Comparison of ENCODE assay signal across 1 cellular context in the genomic region with DNA sequence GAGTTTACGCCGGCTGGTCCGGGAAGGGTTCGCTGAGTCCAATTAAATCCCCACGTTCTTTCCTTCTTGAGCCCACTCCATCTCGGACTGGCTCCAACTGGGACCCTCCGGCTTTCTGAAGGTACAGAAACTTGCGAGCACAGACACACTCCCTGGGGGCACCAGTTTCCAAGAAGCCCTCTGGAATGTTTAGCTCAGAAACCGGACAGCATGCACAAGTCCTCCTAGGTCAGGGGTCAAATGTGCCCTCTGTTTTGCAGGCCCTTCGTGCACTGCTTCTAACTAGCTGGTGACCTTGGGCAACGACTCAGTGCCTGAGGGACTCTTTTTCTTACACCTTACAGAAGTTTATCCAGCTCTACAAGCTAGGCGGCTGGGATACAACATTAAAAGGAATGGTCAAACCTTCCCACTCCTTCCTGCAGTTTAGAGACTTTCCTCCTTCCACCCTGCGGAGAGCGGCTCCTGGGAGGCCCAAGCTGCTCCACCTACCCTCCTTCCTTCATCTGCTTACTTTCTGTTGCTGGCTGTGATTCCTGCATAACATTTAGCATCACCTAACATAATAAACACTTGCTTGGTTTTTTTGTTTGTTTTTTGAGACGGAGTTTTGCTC.
TF ChIP-seq lines count a peak whose summit lies in the region.

No MANE protein-coding gene starts in this region.

TF ChIP-seq in GM23338, 12 proteins besides CTCF, POLR2A, EP300 and RAD21:
- TF ChIP-seq, protein P1, sequence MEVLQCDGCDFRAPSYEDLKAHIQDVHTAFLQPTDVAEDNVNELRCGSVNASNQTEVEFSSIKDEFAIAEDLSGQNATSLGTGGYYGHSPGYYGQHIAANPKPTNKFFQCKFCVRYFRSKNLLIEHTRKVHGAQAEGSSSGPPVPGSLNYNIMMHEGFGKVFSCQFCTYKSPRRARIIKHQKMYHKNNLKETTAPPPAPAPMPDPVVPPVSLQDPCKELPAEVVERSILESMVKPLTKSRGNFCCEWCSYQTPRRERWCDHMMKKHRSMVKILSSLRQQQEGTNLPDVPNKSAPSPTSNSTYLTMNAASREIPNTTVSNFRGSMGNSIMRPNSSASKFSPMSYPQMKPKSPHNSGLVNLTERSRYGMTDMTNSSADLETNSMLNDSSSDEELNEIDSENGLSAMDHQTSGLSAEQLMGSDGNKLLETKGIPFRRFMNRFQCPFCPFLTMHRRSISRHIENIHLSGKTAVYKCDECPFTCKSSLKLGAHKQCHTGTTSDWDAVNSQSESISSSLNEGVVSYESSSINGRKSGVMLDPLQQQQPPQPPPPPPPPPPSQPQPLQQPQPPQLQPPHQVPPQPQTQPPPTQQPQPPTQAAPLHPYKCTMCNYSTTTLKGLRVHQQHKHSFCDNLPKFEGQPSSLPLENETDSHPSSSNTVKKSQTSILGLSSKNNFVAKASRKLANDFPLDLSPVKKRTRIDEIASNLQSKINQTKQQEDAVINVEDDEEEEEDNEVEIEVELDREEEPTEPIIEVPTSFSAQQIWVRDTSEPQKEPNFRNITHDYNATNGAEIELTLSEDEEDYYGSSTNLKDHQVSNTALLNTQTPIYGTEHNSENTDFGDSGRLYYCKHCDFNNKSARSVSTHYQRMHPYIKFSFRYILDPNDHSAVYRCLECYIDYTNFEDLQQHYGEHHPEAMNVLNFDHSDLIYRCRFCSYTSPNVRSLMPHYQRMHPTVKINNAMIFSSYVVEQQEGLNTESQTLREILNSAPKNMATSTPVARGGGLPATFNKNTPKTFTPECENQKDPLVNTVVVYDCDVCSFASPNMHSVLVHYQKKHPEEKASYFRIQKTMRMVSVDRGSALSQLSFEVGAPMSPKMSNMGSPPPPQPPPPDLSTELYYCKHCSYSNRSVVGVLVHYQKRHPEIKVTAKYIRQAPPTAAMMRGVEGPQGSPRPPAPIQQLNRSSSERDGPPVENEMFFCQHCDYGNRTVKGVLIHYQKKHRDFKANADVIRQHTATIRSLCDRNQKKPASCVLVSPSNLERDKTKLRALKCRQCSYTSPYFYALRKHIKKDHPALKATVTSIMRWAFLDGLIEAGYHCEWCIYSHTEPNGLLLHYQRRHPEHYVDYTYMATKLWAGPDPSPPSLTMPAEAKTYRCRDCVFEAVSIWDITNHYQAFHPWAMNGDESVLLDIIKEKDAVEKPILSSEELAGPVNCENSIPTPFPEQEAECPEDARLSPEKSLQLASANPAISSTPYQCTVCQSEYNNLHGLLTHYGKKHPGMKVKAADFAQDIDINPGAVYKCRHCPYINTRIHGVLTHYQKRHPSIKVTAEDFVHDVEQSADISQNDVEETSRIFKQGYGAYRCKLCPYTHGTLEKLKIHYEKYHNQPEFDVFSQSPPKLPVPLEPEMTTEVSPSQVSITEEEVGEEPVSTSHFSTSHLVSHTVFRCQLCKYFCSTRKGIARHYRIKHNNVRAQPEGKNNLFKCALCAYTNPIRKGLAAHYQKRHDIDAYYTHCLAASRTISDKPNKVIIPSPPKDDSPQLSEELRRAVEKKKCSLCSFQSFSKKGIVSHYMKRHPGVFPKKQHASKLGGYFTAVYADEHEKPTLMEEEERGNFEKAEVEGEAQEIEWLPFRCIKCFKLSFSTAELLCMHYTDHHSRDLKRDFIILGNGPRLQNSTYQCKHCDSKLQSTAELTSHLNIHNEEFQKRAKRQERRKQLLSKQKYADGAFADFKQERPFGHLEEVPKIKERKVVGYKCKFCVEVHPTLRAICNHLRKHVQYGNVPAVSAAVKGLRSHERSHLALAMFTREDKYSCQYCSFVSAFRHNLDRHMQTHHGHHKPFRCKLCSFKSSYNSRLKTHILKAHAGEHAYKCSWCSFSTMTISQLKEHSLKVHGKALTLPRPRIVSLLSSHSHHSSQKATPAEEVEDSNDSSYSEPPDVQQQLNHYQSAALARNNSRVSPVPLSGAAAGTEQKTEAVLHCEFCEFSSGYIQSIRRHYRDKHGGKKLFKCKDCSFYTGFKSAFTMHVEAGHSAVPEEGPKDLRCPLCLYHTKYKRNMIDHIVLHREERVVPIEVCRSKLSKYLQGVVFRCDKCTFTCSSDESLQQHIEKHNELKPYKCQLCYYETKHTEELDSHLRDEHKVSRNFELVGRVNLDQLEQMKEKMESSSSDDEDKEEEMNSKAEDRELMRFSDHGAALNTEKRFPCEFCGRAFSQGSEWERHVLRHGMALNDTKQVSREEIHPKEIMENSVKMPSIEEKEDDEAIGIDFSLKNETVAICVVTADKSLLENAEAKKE (CRISPR knock-in tag; IDR thresholded peaks at IDR 0.05), result no peak
- TF ChIP-seq NANOG (IDR thresholded peaks at IDR 0.05; ENCODE audit: borderline replicate concordance) (no peak), ZNF114 (CRISPR knock-in tag; IDR thresholded peaks at IDR 0.05) (no peak), STAT1 (IDR thresholded peaks at IDR 0.05; ENCODE audit: unreplicated experiment) (no peak), EZH2phosphoT487 (IDR thresholded peaks at IDR 0.05; ENCODE audit: unreplicated experiment) (no peak), ZNF331 (CRISPR knock-in tag; IDR thresholded peaks at IDR 0.05; ENCODE audit: low read depth) (no peak), POLR2AphosphoS5 (IDR thresholded peaks at IDR 0.05; ENCODE audit: low read depth) (no peak), CREB1 (CRISPR knock-in tag; IDR thresholded peaks at IDR 0.05; ENCODE audit: low read depth) (no peak), EZH2 (IDR thresholded peaks at IDR 0.05; ENCODE audit: low read depth, unreplicated experiment) (no peak), JUNB (IDR thresholded peaks at IDR 0.05; ENCODE audit: unreplicated experiment) (no peak)
- TF ChIP-seq, protein P2, sequence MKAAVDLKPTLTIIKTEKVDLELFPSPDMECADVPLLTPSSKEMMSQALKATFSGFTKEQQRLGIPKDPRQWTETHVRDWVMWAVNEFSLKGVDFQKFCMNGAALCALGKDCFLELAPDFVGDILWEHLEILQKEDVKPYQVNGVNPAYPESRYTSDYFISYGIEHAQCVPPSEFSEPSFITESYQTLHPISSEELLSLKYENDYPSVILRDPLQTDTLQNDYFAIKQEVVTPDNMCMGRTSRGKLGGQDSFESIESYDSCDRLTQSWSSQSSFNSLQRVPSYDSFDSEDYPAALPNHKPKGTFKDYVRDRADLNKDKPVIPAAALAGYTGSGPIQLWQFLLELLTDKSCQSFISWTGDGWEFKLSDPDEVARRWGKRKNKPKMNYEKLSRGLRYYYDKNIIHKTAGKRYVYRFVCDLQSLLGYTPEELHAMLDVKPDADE (IDR thresholded peaks at IDR 0.05), result no peak
- TF ChIP-seq, protein P3, sequence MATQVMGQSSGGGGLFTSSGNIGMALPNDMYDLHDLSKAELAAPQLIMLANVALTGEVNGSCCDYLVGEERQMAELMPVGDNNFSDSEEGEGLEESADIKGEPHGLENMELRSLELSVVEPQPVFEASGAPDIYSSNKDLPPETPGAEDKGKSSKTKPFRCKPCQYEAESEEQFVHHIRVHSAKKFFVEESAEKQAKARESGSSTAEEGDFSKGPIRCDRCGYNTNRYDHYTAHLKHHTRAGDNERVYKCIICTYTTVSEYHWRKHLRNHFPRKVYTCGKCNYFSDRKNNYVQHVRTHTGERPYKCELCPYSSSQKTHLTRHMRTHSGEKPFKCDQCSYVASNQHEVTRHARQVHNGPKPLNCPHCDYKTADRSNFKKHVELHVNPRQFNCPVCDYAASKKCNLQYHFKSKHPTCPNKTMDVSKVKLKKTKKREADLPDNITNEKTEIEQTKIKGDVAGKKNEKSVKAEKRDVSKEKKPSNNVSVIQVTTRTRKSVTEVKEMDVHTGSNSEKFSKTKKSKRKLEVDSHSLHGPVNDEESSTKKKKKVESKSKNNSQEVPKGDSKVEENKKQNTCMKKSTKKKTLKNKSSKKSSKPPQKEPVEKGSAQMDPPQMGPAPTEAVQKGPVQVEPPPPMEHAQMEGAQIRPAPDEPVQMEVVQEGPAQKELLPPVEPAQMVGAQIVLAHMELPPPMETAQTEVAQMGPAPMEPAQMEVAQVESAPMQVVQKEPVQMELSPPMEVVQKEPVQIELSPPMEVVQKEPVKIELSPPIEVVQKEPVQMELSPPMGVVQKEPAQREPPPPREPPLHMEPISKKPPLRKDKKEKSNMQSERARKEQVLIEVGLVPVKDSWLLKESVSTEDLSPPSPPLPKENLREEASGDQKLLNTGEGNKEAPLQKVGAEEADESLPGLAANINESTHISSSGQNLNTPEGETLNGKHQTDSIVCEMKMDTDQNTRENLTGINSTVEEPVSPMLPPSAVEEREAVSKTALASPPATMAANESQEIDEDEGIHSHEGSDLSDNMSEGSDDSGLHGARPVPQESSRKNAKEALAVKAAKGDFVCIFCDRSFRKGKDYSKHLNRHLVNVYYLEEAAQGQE (IDR thresholded peaks at IDR 0.05; ENCODE audit: unreplicated experiment), result no peak
